ENCODE assay signal across 1 cellular context in genomic region chr19:50549927-50550593, GRCh38.
TF ChIP-seq lines count a peak whose summit lies in the region.

No MANE protein-coding gene starts in this region.

TF ChIP-seq in A549, 52 proteins besides CTCF, POLR2A, EP300 and RAD21:
- peak; percentile 25; the same call in 1 of the 2 replicates for TF ChIP-seq KDM1A (IDR thresholded peaks at IDR 0.05; ENCODE audit: low read depth)
- TF ChIP-seq, protein P1, sequence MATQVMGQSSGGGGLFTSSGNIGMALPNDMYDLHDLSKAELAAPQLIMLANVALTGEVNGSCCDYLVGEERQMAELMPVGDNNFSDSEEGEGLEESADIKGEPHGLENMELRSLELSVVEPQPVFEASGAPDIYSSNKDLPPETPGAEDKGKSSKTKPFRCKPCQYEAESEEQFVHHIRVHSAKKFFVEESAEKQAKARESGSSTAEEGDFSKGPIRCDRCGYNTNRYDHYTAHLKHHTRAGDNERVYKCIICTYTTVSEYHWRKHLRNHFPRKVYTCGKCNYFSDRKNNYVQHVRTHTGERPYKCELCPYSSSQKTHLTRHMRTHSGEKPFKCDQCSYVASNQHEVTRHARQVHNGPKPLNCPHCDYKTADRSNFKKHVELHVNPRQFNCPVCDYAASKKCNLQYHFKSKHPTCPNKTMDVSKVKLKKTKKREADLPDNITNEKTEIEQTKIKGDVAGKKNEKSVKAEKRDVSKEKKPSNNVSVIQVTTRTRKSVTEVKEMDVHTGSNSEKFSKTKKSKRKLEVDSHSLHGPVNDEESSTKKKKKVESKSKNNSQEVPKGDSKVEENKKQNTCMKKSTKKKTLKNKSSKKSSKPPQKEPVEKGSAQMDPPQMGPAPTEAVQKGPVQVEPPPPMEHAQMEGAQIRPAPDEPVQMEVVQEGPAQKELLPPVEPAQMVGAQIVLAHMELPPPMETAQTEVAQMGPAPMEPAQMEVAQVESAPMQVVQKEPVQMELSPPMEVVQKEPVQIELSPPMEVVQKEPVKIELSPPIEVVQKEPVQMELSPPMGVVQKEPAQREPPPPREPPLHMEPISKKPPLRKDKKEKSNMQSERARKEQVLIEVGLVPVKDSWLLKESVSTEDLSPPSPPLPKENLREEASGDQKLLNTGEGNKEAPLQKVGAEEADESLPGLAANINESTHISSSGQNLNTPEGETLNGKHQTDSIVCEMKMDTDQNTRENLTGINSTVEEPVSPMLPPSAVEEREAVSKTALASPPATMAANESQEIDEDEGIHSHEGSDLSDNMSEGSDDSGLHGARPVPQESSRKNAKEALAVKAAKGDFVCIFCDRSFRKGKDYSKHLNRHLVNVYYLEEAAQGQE (IDR thresholded peaks at IDR 0.05) = no peak
- no peak for TF ChIP-seq HOXB13 (CRISPR knock-in tag; IDR thresholded peaks at IDR 0.05; ENCODE audit: low read depth)
- TF ChIP-seq HDAC2 (IDR thresholded peaks at IDR 0.05) = no peak
